1 cellular context compared by ENCODE assay signal in genomic region chr19:10006335-10006708, GRCh38.
TF ChIP-seq lines count a peak whose summit lies in the region.

No MANE protein-coding gene starts in this region.

TF ChIP-seq in SK-N-SH treated with all-trans-retinoic acid at 6 μM for 48 hours, 23 proteins besides CTCF, POLR2A, EP300 and RAD21 (continued from another document):
- TF ChIP-seq CREB5 (CRISPR knock-in tag; IDR thresholded peaks at IDR 0.05; ENCODE audit: low read depth) (no peak), PPARA (CRISPR knock-in tag; IDR thresholded peaks at IDR 0.05; ENCODE audit: borderline replicate concordance) (no peak)
